In the genomic region with DNA sequence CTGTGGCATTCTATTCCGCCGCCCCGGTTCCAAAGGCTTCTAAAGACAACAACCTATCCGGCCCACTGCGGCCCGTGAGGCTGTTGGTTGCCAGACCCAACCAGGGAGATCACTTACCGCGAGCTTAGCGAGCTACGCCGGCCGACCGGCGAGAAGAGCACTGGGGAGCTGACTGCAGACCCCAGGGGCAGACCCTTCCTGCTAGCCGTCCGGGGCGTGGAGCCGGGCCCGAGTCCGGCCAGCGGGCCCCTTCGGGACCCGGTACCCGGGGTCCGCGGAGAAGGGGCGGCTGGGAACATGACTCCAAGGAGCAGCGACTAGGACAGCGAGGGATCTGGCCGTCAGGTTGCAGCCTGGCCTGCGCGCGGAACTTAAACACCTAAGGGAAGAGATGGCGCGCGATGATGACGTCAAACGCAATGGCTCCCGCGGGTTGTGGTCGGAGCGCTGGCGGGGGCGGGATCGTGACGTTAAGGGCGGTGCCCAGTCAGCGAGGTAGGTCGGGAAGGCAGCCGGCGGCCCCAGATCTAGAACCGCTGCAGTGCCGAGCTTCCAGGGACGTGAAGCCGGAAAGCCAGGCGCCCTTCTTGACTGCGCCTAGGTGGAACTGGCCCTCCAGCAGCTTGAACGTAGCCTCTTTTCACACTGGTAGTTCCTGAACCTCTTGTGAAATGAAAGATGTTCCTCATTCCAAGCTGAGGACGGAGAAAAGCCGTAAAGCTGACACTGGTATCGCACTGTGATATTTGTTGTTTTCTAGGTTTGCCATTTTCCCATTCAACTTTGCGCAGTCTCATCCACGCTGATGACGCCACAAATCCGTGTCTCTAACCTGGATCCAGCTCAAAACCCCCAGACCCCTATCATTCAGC, we compare ENCODE assay signal across 8 cellular contexts. TPM values are rescaled to one million over a fixed set of nuclear protein-coding genes. Genes with fewer than 3 reads are reported as not detected.
DNase-seq lines count a peak whose midpoint lies in the region; ATAC-seq, FAIRE-seq and TF ChIP-seq lines count a peak whose summit lies in the region.

TSS of gene NUP133 (minus strand) at position 391 of the 872 bp plus-strand sequence. CDS start at position 299, 92 bp downstream.

- peak; percentile 99 for DNase-seq in Calu3
- peak; percentile 100 for DNase-seq in activated CD8-positive, alpha-beta memory T cell treated with anti-CD3 and anti-CD28 coated beads, Interleukin-2, amount 50 U/mL, for 4 hours
- peak; percentile 99 for DNase-seq in mesothelial cell of epicardium (ENCODE audit: low spot score in 2 of 2, unreplicated experiment in 2 of 2)
- DNase-seq in stimulated activated CD8-positive, alpha-beta memory T cell treated with anti-CD3 and anti-CD28 coated beads, Interleukin-15, amount 100 ng/mL, for 48 hours (ENCODE audit: low read depth in 2 of 2): peak; percentile 96 to 97

- H3K4me2 ChIP-seq in OCI-LY1 (ENCODE audit: low read length): peak within 1 kb of the TSS; percentile 77

- TF ChIP-seq CTCF in Calu3 (IDR thresholded peaks at IDR 0.05; ENCODE audit: unreplicated experiment) (no peak), OCI-LY1 (IDR thresholded peaks at IDR 0.05; ENCODE audit: low read length) (no peak), mesothelial cell of epicardium (IDR thresholded peaks at IDR 0.05; ENCODE audit: unreplicated experiment) (no peak)

- peaks cover 23% of the 10 kb centered on the region for H3K36me3 ChIP-seq in HUES64 (ENCODE audit: insufficient read depth, low read length)
- H3K36me3 ChIP-seq in OCI-LY1 (ENCODE audit: insufficient read depth, low read length): peaks cover 7% of the 10 kb centered on the region; the same call in 1 of the 2 replicates

- no peaks in the 10 kb centered on the region for H4K20me1 ChIP-seq in OCI-LY1 (ENCODE audit: insufficient read depth, low read length)

- peak within 1 kb of the TSS; percentile 87 for H3K4me3 ChIP-seq in HUES64 (ENCODE audit: low read length)
- H3K4me3 ChIP-seq in OCI-LY1 (ENCODE audit: low read depth, low read length, poor library complexity, severe bottlenecking): peak within 1 kb of the TSS; percentile 89

- peak; percentile 67 for FAIRE-seq in endometrium (lab: Jason Lieb, UNC)

- H3K27me3 Mint-ChIP-seq in Calu3 (ENCODE audit: unreplicated experiment) (no peaks in the 10 kb centered on the region), mesothelial cell of epicardium (ENCODE audit: low read depth) (no peaks in the 10 kb centered on the region)

- peak; percentile 92 for ATAC-seq in GM21447 (IDR thresholded peaks at IDR 0.05; ENCODE audit: unreplicated experiment)

- CTCF ChIA-PET in Calu3 (lab: Charles Lee): interaction anchor here (0.6 to 1.1 kb wide), 2 partner anchors 24 to 55 kb away, joined by 3 to 4 read pairs; no protein-coding TSS in a partner anchor

- H2AFZ ChIP-seq in OCI-LY1 (ENCODE audit: low read length): peak within 1 kb of the TSS; percentile 50

- H3K27ac Mint-ChIP-seq in Calu3 (ENCODE audit: unreplicated experiment) (peak within 1 kb of the TSS; percentile 99), mesothelial cell of epicardium (peak within 1 kb of the TSS; percentile 100)

- H3F3A ChIP-seq in OCI-LY1 (ENCODE audit: insufficient read depth, low read length): no peaks in the 10 kb centered on the region

- intact Hi-C loops in Calu3 (cut with micrococcal nuclease; ENCODE audit: unreplicated experiment): no loop called here

- H3K36me3 Mint-ChIP-seq in Calu3 (ENCODE audit: insufficient read depth, unreplicated experiment): peaks cover 24% of the 10 kb centered on the region
- H3K36me3 Mint-ChIP-seq in mesothelial cell of epicardium: no peaks in the 10 kb centered on the region

- TSS peak; percentile 97 for BruUV-seq in Calu3 (replicated peaks; lab: Mats Ljungman, UMichigan)

- 3% methylated on average over 65 of the region's 65 CpGs for WGBS in HUES64

- H3K4me1 ChIP-seq in HUES64 (ENCODE audit: insufficient read depth, low read length) (peaks cover 6% of the 10 kb centered on the region; the same call in 1 of the 2 replicates), OCI-LY1 (ENCODE audit: insufficient read depth, low read length, severe bottlenecking) (peaks cover 23% of the 10 kb centered on the region)

- peak within 1 kb of the TSS; percentile 90 for H3K9ac ChIP-seq in HUES64 (ENCODE audit: low read depth, low read length)
- H3K9ac ChIP-seq in OCI-LY1 (ENCODE audit: low read length): peak within 1 kb of the TSS; percentile 94

- H3K27ac ChIP-seq in HUES64 (ENCODE audit: low read depth, low read length) (peak within 1 kb of the TSS; percentile 96), OCI-LY1 (ENCODE audit: low read depth, low read length, poor library complexity, severe bottlenecking) (peak within 1 kb of the TSS; percentile 25)

- H3K4me1 Mint-ChIP-seq in Calu3 (ENCODE audit: low read depth, unreplicated experiment) (peaks cover 19% of the 10 kb centered on the region), mesothelial cell of epicardium (peaks cover 12% of the 10 kb centered on the region)

- H3K27me3 ChIP-seq in HUES64 (ENCODE audit: insufficient read depth, low read length) (no peaks in the 10 kb centered on the region), OCI-LY1 (ENCODE audit: insufficient read depth, low read length) (no peaks in the 10 kb centered on the region)

- no peaks in the 10 kb centered on the region for H3K9me2 ChIP-seq in OCI-LY1 (ENCODE audit: low read depth, low read length)

- peaks cover 22% of the 10 kb centered on the region for H3K79me2 ChIP-seq in OCI-LY1 (ENCODE audit: insufficient read depth, low read length)

- no peaks in the 10 kb centered on the region for H3K9me3 Mint-ChIP-seq in Calu3 (ENCODE audit: low read depth, unreplicated experiment)
- no peaks in the 10 kb centered on the region for H3K9me3 Mint-ChIP-seq in mesothelial cell of epicardium

- peak within 1 kb of the TSS; percentile 94 for H3K4me3 Mint-ChIP-seq in Calu3 (ENCODE audit: low read depth, unreplicated experiment)
- peak within 1 kb of the TSS; percentile 85 for H3K4me3 Mint-ChIP-seq in mesothelial cell of epicardium

- H3K9me3 ChIP-seq in HUES64 (ENCODE audit: insufficient read depth, low read depth, low read length) (no peaks in the 10 kb centered on the region), OCI-LY1 (ENCODE audit: low read length) (no peaks in the 10 kb centered on the region)

RNA-seq across cellular contexts. Expression of gene NUP133, which starts in this region (rescaled TPM):
- total RNA-seq in Calu3 (2022): 45.2 and 50.9 TPM in 2 replicates
- polyA plus RNA-seq in HUES64 (2013, experiment 1 of 2): 38.5 TPM
- 39.7 TPM for polyA plus RNA-seq in HUES64 (2013, experiment 2 of 2)
- 50.9 to 51.8 TPM (median 51.7 TPM) in 3 replicates for total RNA-seq in mesothelial cell of epicardium

Comparison
In these comparisons a context has a peak if more than half of its experiments do, and no peak if none do; other contexts are left out.
1. Peak in every context shown above with its lines: DNase-seq, ATAC-seq, H3K4me3 ChIP-seq and H3K27ac ChIP-seq.